In the genomic region with DNA sequence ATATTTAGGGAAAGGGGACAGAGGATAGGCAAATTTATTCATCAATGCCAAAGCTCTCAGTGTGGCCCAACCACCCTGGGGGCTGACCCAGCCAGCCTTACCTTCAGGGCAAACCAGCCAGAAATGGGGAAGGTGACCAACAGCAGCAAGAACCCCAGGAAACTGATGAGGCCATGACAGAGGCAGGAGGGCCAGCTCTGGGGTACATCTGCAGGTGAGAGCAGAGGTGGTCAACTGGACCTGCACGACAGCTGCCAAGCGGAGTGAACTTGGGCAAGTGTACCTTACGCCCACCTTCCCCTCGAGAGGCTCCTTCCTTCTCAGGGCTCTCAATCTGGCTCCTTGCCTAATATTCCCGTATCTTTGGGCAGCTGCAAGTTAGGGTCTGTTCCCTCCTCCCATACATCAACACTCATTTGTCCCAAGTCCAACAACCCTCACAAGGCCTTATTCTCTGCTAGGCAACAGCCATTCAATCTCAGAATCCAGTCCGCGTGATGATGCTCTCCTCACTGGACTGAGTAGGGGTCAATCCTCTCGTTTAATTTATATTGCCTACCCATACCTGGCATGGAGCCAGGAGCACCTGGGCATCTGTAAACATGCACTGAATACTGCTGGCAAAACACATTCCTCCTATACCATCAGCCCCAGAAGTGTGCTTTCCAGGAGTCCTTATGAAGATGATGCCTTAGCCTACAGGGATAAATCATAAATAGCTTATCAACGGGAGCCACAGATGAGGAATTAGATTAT, we compare ENCODE assay signal across 1 cellular context.
TF ChIP-seq lines count a peak whose summit lies in the region.

No MANE protein-coding gene starts in this region.

TF ChIP-seq in IMR-90, 13 proteins besides CTCF, POLR2A, EP300 and RAD21:
- no peak for TF ChIP-seq BHLHE40 (IDR thresholded peaks at IDR 0.05; ENCODE audit: low read depth, low read length)
- TF ChIP-seq USF2 (IDR thresholded peaks at IDR 0.05; ENCODE audit: low read depth, low read length): no peak
- TF ChIP-seq RFX5 (IDR thresholded peaks at IDR 0.05; ENCODE audit: low read depth, low read length): no peak
- no peak for TF ChIP-seq MXI1 (IDR thresholded peaks at IDR 0.05; ENCODE audit: borderline replicate concordance, low read depth, low read length)
- TF ChIP-seq, protein P1, sequence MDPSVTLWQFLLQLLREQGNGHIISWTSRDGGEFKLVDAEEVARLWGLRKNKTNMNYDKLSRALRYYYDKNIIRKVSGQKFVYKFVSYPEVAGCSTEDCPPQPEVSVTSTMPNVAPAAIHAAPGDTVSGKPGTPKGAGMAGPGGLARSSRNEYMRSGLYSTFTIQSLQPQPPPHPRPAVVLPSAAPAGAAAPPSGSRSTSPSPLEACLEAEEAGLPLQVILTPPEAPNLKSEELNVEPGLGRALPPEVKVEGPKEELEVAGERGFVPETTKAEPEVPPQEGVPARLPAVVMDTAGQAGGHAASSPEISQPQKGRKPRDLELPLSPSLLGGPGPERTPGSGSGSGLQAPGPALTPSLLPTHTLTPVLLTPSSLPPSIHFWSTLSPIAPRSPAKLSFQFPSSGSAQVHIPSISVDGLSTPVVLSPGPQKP (IDR thresholded peaks at IDR 0.05; ENCODE audit: borderline replicate concordance, low read depth, low read length): no peak
- TF ChIP-seq CHD1 (IDR thresholded peaks at IDR 0.05; ENCODE audit: low read depth, low read length): no peak
- no peak for TF ChIP-seq FOS (IDR thresholded peaks at IDR 0.05; ENCODE audit: low read depth, low read length)
- no peak for TF ChIP-seq MAZ (IDR thresholded peaks at IDR 0.05; ENCODE audit: borderline replicate concordance, low read depth, low read length)
- no peak for TF ChIP-seq NFE2L2 (IDR thresholded peaks at IDR 0.05; ENCODE audit: low read depth, low read length)
- TF ChIP-seq CEBPB (IDR thresholded peaks at IDR 0.05; ENCODE audit: low read depth, low read length): no peak
- no peak for TF ChIP-seq SMC3 (IDR thresholded peaks at IDR 0.05; ENCODE audit: low read depth, low read length)
- TF ChIP-seq MAFK (IDR thresholded peaks at IDR 0.05; ENCODE audit: low read depth, low read length): no peak
